17 cellular contexts compared by ENCODE assay signal in the genomic region with DNA sequence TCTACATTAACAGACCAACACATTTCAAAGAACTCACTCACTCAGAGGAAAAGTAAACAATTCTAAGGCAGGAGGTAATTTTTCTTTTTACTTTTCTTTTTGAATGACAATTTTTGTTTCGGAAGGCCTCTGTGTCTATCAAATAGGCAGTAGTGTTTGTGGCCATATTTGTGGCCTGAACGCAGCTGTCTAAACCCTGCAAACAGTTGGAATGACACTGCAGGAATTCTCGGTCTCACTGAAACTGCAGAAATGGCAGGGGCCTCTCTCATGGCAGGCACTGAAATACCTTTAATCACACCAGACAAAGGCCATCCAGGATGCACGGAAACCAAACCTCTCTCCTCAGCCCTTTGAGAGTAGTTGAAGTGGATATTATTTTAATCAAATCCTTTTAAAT. TPM values are rescaled to one million over a fixed set of nuclear protein-coding genes. Genes with fewer than 3 reads are reported as not detected.
A peak's percentile ranks its signal among the peaks of the same experiment; 100 is the strongest.
DNase-seq lines count a peak whose midpoint lies in the region; ATAC-seq, FAIRE-seq and TF ChIP-seq lines count a peak whose summit lies in the region.
"Had no signal": no experiment of that assay in that cellular context is flagged by ENCODE, and none has a peak within 500 bp of the region (broad histone marks: within the 10 kb centered on the region; RNA-seq: fewer than 3 reads in every experiment).

No MANE protein-coding gene starts in this region.

- H3K4me1 ChIP-seq in heart left ventricle (peaks cover 12 to 96% (median 72%) of the 10 kb centered on the region in 12 donors), right atrium auricular region (peaks cover 0 to 80% of the 10 kb centered on the region in 2 donors), astrocyte (ENCODE audit: insufficient read depth, low read length) (peaks cover 46% of the 10 kb centered on the region), hepatocyte (ENCODE audit: insufficient read depth) (peaks cover 37% of the 10 kb centered on the region), tibial nerve (peaks cover 0 to 94% (median 58%) of the 10 kb centered on the region in 4 donors), left lung (peaks cover 0 to 63% of the 10 kb centered on the region in 2 donors)

- H3K4me3 ChIP-seq in heart left ventricle (no peak overlapping the region), right atrium auricular region (no peak overlapping the region), astrocyte (ENCODE audit: insufficient read depth, low read depth, low read length) (no peak overlapping the region), hepatocyte (no peak overlapping the region), tibial nerve (no peak overlapping the region), left lung (no peak overlapping the region)
- H3K4me3 ChIP-seq: esophagus muscularis mucosa, uterus had no signal

- H4K20me1 ChIP-seq in astrocyte (ENCODE audit: insufficient read depth, low read length) = peaks cover 28% of the 10 kb centered on the region
- no peaks in the 10 kb centered on the region for H4K20me1 ChIP-seq in hepatocyte (ENCODE audit: insufficient read depth, poor library complexity, severe bottlenecking)

- WGBS in heart left ventricle, 4 donors = 32 to 43% (median 39%) methylated on average over 4 of the region's 4 CpGs
- 33% methylated on average over 4 of the region's 4 CpGs for WGBS in hepatocyte (ENCODE audit: low lambda C conversion rate, missing lambda C conversion rate)
- WGBS in tibial nerve, 2 donors = 34 to 44% methylated on average over 4 of the region's 4 CpGs

- H3K36me3 ChIP-seq in heart left ventricle = peaks cover 0 to 7% (median 0%) of the 10 kb centered on the region in 9 donors
- H3K36me3 ChIP-seq in right atrium auricular region = no peaks in the 10 kb centered on the region
- H3K36me3 ChIP-seq in astrocyte (ENCODE audit: insufficient read depth, low read length) = no peaks in the 10 kb centered on the region
- no peaks in the 10 kb centered on the region for H3K36me3 ChIP-seq in hepatocyte (replicated peaks; ENCODE audit: insufficient read depth, low read depth)
- H3K36me3 ChIP-seq in tibial nerve = no peaks in the 10 kb centered on the region
- H3K36me3 ChIP-seq in left lung = no peaks in the 10 kb centered on the region
- H3K36me3 ChIP-seq: esophagus muscularis mucosa, neutrophil, uterus had no signal

- H3K9ac ChIP-seq in astrocyte (ENCODE audit: low read length) = peak overlapping the region; percentile 49

- H3K79me2 ChIP-seq in astrocyte (ENCODE audit: insufficient read depth, low read length) = peaks cover 66% of the 10 kb centered on the region
- H3K79me2 ChIP-seq in hepatocyte = peaks cover 28% of the 10 kb centered on the region

- no peak overlapping the region for H2AFZ ChIP-seq in astrocyte (ENCODE audit: low read depth, low read length)
- H2AFZ ChIP-seq in hepatocyte = no peak overlapping the region

- no peak for TF ChIP-seq EP300 in tibial nerve (IDR thresholded peaks at IDR 0.05)

- peak overlapping the region in 7 of 12 donors; percentile 1 to 84 (median 52) for H3K27ac ChIP-seq in heart left ventricle
- H3K27ac ChIP-seq in right atrium auricular region = peak overlapping the region in 1 of 2 donors; percentile 61
- H3K27ac ChIP-seq in astrocyte (ENCODE audit: low read depth, low read length) = peak overlapping the region; percentile 77
- H3K27ac ChIP-seq in hepatocyte = peak overlapping the region; percentile 54
- peak overlapping the region in 3 of 4 donors; percentile 44 to 77 (median 67) for H3K27ac ChIP-seq in tibial nerve
- no peak overlapping the region for H3K27ac ChIP-seq in left lung
- H3K27ac ChIP-seq: neutrophil, uterus had no signal

- H3K27me3 ChIP-seq in heart left ventricle = no peaks in the 10 kb centered on the region
- H3K27me3 ChIP-seq in right atrium auricular region = no peaks in the 10 kb centered on the region
- no peaks in the 10 kb centered on the region for H3K27me3 ChIP-seq in astrocyte (ENCODE audit: insufficient read depth, low read length)
- no peaks in the 10 kb centered on the region for H3K27me3 ChIP-seq in hepatocyte
- H3K27me3 ChIP-seq in tibial nerve = no peaks in the 10 kb centered on the region
- H3K27me3 ChIP-seq in left lung = no peaks in the 10 kb centered on the region
- H3K27me3 ChIP-seq: esophagus muscularis mucosa, neutrophil, uterus had no signal

- TF ChIP-seq CTCF in heart left ventricle (IDR thresholded peaks at IDR 0.05) (no peak), right atrium auricular region (IDR thresholded peaks at IDR 0.05) (no peak), astrocyte (IDR thresholded peaks at IDR 0.05; ENCODE audit: insufficient read depth, low read depth, low read length) (no peak), hepatocyte (IDR thresholded peaks at IDR 0.05; ENCODE audit: poor library complexity) (no peak), tibial nerve (IDR thresholded peaks at IDR 0.05) (no peak), left lung (IDR thresholded peaks at IDR 0.05) (no peak)

- H3K9me2 ChIP-seq in hepatocyte (replicated peaks; ENCODE audit: insufficient read depth) = no peaks in the 10 kb centered on the region

- TF ChIP-seq POLR2A in heart left ventricle (IDR thresholded peaks at IDR 0.05) = no peak
- no peak for TF ChIP-seq POLR2A in tibial nerve (IDR thresholded peaks at IDR 0.05)

- peaks cover 9% of the 10 kb centered on the region for H3K36me3 Mint-ChIP-seq in astrocyte (ENCODE audit: low read depth, unreplicated experiment)

- H3K9me3 ChIP-seq in heart left ventricle (no peaks in the 10 kb centered on the region), right atrium auricular region (no peaks in the 10 kb centered on the region), astrocyte (ENCODE audit: insufficient read depth, low read depth, low read length) (no peaks in the 10 kb centered on the region), hepatocyte (ENCODE audit: low read depth) (no peaks in the 10 kb centered on the region), tibial nerve (no peaks in the 10 kb centered on the region), left lung (no peaks in the 10 kb centered on the region)
- H3K9me3 ChIP-seq: esophagus muscularis mucosa, neutrophil, uterus had no signal

- no peaks in the 10 kb centered on the region for H3K9me3 Mint-ChIP-seq in astrocyte (ENCODE audit: unreplicated experiment)

- H3K4me2 ChIP-seq in astrocyte (ENCODE audit: low read length) = peak overlapping the region; percentile 62
- H3K4me2 ChIP-seq in hepatocyte = peak overlapping the region; percentile 24

- intact Hi-C loops in heart left ventricle (cut with DNase I) (loop anchor here in 1 of 10 donors (5.0 kb wide), 1 partner anchor 384 kb away; no protein-coding TSS in a partner anchor), left lung (cut with DNase I) (no loop called here)

- H3K27me3 Mint-ChIP-seq in astrocyte (ENCODE audit: low read depth, unreplicated experiment) = no peaks in the 10 kb centered on the region

- ATAC-seq in heart left ventricle (peak in 1 of 4 donors; percentile 9), HG02970 (IDR thresholded peaks at IDR 0.05; ENCODE audit: low FRiP score, unreplicated experiment) (no peak), left lung (no peak)

- no peak overlapping the region for H3K27ac Mint-ChIP-seq in astrocyte (ENCODE audit: unreplicated experiment)

- H3K4me1 Mint-ChIP-seq in astrocyte (ENCODE audit: low read depth, unreplicated experiment) = peaks cover 37% of the 10 kb centered on the region

- no peak overlapping the region for H3K4me3 Mint-ChIP-seq in astrocyte (ENCODE audit: unreplicated experiment)

- no peak for FAIRE-seq in astrocyte (lab: Jason Lieb, UNC)
- FAIRE-seq: H54 had no signal

- no peak for DNase-seq in heart left ventricle
- no peak for DNase-seq in right atrium auricular region (ENCODE audit: low spot score)
- DNase-seq in astrocyte (ENCODE audit: low read depth) = peak; percentile 66
- peak; percentile 17 for DNase-seq in hepatocyte (ENCODE audit: low spot score)
- DNase-seq in tibial nerve (ENCODE audit: low spot score in 2 of 2) = no peak
- no peak for DNase-seq in activated CD8-positive, alpha-beta memory T cell treated with anti-CD3 and anti-CD28 coated beads, Interleukin-2, amount 50 U/mL, for 48 hours
- DNase-seq in left lung = no peak
- DNase-seq: ACHN, DMS153, islet precursor cell, NCI-H1417 treated with DMSO at 0.1 percent for 48 hours, NCI-H69, uterus had no signal

RNA-seq across cellular contexts. Expression of gene FYN, which starts 30.4 kb away (rescaled TPM):
- total RNA-seq in heart left ventricle = 10 to 100 TPM; 28.1 to 72.4 (median 56.6) TPM
- polyA plus RNA-seq in heart left ventricle = 10 to 100 TPM; 14.7 to 29.4 TPM
- 10 to 100 TPM; 78.9 to 98.7 TPM for total RNA-seq in right atrium auricular region
- 167 and 168 TPM in 2 replicates for total RNA-seq in astrocyte
- total RNA-seq in hepatocyte = 40.0 and 65.7 TPM in 2 replicates
- polyA plus RNA-seq in hepatocyte = 63.7 and 70.1 TPM in 2 replicates
- total RNA-seq in tibial nerve = 100 to 1,000 TPM; 143 to 219 (median 165) TPM
- 10 to 100 TPM; 58.8 to 73.8 TPM for total RNA-seq in left lung

Comparison
In these comparisons a context has a peak if more than half of its experiments do, and no peak if none do; other contexts are left out.
1. DNase-seq: peak in astrocyte (single experiment) and hepatocyte (single experiment); none in heart left ventricle (0 of 5), right atrium auricular region (single experiment), tibial nerve (0 of 2), activated CD8-positive, alpha-beta memory T cell treated with anti-CD3 and anti-CD28 coated beads, Interleukin-2, amount 50 U/mL, for 48 hours (single experiment) and left lung (0 of 2).
2. H3K27ac ChIP-seq: peak in heart left ventricle (7 of 12), astrocyte (single experiment), hepatocyte (single experiment) and tibial nerve (3 of 4); none in left lung (0 of 2).